In the genomic region with DNA sequence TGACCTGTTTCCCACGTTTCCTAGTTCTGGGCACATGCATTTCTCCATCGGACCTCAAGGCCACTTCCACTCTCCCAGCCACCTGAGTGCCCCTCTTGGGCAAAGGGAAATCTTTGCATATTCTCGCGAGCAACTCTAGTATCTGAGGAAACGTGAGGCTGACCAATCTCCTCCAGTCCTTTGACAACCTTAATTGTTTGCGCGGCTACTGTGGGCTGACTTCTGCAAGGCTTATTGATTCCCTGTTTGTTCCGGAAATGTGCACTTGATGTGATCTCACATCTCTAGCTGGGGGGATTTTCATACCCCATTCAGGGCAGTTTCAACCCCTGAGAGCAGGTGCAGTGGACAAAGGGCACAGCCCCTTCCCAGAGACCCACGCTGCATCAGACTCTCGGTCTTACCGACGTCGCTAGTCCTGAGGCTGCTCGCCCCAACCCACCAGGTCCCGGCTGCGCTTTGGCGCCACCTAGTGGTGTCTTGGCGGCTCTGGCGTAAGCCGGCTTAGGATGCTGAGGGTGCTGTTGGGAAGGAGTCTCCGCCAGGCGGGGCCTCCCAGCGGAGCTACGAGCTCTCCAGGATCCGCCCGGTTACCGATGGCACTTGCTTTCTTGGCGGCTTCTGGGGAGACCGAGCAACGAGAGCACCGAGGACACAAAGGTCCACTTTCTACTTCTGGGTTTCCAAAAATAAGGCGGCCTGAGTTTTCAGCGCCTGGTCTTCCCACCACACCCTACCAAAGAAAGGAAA, we compare ENCODE assay signal across 8 cellular contexts. TPM values are rescaled to one million over a fixed set of nuclear protein-coding genes. Genes with fewer than 3 reads are reported as not detected.
A peak's percentile ranks its signal among the peaks of the same experiment; 100 is the strongest.
DNase-seq lines count a peak whose midpoint lies in the region; ATAC-seq and TF ChIP-seq lines count a peak whose summit lies in the region.

No MANE protein-coding gene starts in this region.

- intact Hi-C loops in Calu3 (cut with micrococcal nuclease; ENCODE audit: unreplicated experiment), result no loop called here

- H3K4me1 Mint-ChIP-seq in Calu3 (ENCODE audit: low read depth, unreplicated experiment) (peaks cover 14% of the 10 kb centered on the region), endothelial cell (ENCODE audit: unreplicated experiment) (peaks cover 8% of the 10 kb centered on the region)

- H3K27ac Mint-ChIP-seq in Calu3 (ENCODE audit: unreplicated experiment) (no peak overlapping the region), endothelial cell (ENCODE audit: unreplicated experiment) (no peak overlapping the region)

- CTCF ChIA-PET in Calu3 (lab: Charles Lee), result interaction anchor here (0.6 to 1.3 kb wide), 7 partner anchors 12 to 96 kb away, joined by 3 to 16 read pairs (median 5); partner anchors contain the start of gene SPR

- peak; percentile 94 for TF ChIP-seq CTCF in Calu3 (IDR thresholded peaks at IDR 0.05; ENCODE audit: unreplicated experiment)
- peak; percentile 97 for TF ChIP-seq CTCF in endothelial cell (IDR thresholded peaks at IDR 0.05; ENCODE audit: unreplicated experiment)

- DNase-seq in Calu3 (peak; percentile 96), HT-29 (ENCODE audit: low spot score) (peak; percentile 95), NOMO-1 treated with DMSO at 0.1 percent for 48 hours (lab: John Stamatoyannopoulos, UW; ENCODE audit: unreplicated experiment) (peak; percentile 66), endothelial cell (ENCODE audit: low spot score) (peak; percentile 97), midbrain (lab: John Stamatoyannopoulos, UW) (peak; percentile 92)
- peak; percentile 58 for DNase-seq in activated CD8-positive, alpha-beta memory T cell treated with anti-CD3 and anti-CD28 coated beads, Interleukin-2, amount 50 U/mL, for 1 hour (ENCODE audit: extremely low read depth)
- peak; percentile 70 to 74 for DNase-seq in stimulated activated CD8-positive, alpha-beta memory T cell treated with anti-CD3 and anti-CD28 coated beads, Interleukin-2, amount 100 ng/mL, for 1 hour (ENCODE audit: low read depth in 2 of 2)

- H3K36me3 Mint-ChIP-seq in Calu3 (ENCODE audit: insufficient read depth, unreplicated experiment) (no peaks in the 10 kb centered on the region), endothelial cell (ENCODE audit: low read depth, unreplicated experiment) (no peaks in the 10 kb centered on the region)

- H3K27me3 Mint-ChIP-seq in Calu3 (ENCODE audit: unreplicated experiment), result peaks cover 10% of the 10 kb centered on the region
- no peaks in the 10 kb centered on the region for H3K27me3 Mint-ChIP-seq in endothelial cell (ENCODE audit: unreplicated experiment)

- H3K4me3 Mint-ChIP-seq in Calu3 (ENCODE audit: low read depth, unreplicated experiment) (peak overlapping the region; percentile 71), endothelial cell (ENCODE audit: unreplicated experiment) (peak overlapping the region; percentile 57)

- no TSS peak for BruUV-seq in Calu3 (replicated peaks; lab: Mats Ljungman, UMichigan)

- H3K9me3 Mint-ChIP-seq in Calu3 (ENCODE audit: low read depth, unreplicated experiment), result no peaks in the 10 kb centered on the region
- H3K9me3 Mint-ChIP-seq in endothelial cell (ENCODE audit: unreplicated experiment), result no peaks in the 10 kb centered on the region

- ATAC-seq in GM21381 (IDR thresholded peaks at IDR 0.05; ENCODE audit: unreplicated experiment), result peak; percentile 91

RNA-seq across cellular contexts. Expression of gene SPR, which starts 24.8 kb away (rescaled TPM):
- 71.1 and 84.4 TPM in 2 replicates for total RNA-seq in Calu3 (2022)
- 77.8 and 86.8 TPM in 2 replicates for total RNA-seq in HT-29 (2014; rRNA removed; shearing (Covaris generic))
- 12.2 TPM for total RNA-seq in endothelial cell (ENCODE audit: unreplicated experiment)

RNA-seq across cellular contexts. Expression of gene EXOC6B, which starts 36.6 kb away (rescaled TPM):
- total RNA-seq in Calu3 (2022) (26.4 and 26.6 TPM in 2 replicates), endothelial cell (ENCODE audit: unreplicated experiment) (45.6 TPM)
- total RNA-seq in HT-29 (2014; rRNA removed; shearing (Covaris generic)), result 0.89 and 6.3 TPM in 2 replicates

RNA-seq across cellular contexts. Expression of gene EMX1, which starts 54.9 kb away (rescaled TPM):
- not detected in 2 replicates for total RNA-seq in Calu3 (2022)
- total RNA-seq in HT-29 (2014; rRNA removed; shearing (Covaris generic)), result 0.23 and 1.0 TPM in 2 replicates
- 3.7 TPM for total RNA-seq in endothelial cell (ENCODE audit: unreplicated experiment)

Comparison
In these comparisons a context has a peak if more than half of its experiments do, and no peak if none do; other contexts are left out.
1. Peak in every context shown above with its lines: DNase-seq and ATAC-seq.